In genomic region chr11:67436459-67437081, GRCh38 we compare ENCODE assay signal across 1 cellular context.
TF ChIP-seq lines count a peak whose summit lies in the region.

No MANE protein-coding gene starts in this region.

TF ChIP-seq in HepG2, 621 proteins besides CTCF, POLR2A, EP300 and RAD21:
- TF ChIP-seq ZNF281 (CRISPR knock-in tag; IDR thresholded peaks at IDR 0.05; ENCODE audit: borderline replicate concordance) (peak; percentile 37; the same call in 1 of the 2 replicates), MTF1 (CRISPR knock-in tag; IDR thresholded peaks at IDR 0.05) (no peak)
